16 cellular contexts compared by ENCODE assay signal in the genomic region with DNA sequence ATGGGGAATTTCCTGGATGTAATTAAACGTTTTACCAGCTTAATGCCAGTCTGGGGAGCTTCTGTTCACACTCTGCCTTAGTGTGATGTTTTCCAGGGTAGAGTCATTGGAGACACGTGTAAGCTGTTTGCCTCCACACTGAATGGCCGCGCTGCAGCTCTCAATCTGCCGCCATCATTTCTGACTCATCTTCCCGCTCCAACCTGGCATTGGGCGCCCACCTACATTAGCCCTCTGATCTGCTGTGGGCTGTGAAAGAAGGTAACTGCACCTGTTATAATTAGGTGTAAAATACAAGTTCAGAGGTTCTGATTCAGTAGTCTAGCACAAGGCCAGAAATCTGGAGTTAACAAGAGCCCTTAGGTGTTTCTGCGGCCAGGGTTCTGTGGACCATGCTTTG. TPM values are rescaled to one million over a fixed set of nuclear protein-coding genes. Genes with fewer than 3 reads are reported as not detected.
A peak's percentile ranks its signal among the peaks of the same experiment; 100 is the strongest.
DNase-seq lines count a peak whose midpoint lies in the region; ATAC-seq and TF ChIP-seq lines count a peak whose summit lies in the region.
"Had no signal": no experiment of that assay in that cellular context is flagged by ENCODE, and none has a peak within 500 bp of the region (broad histone marks: within the 10 kb centered on the region; RNA-seq: fewer than 3 reads in every experiment).

No MANE protein-coding gene starts in this region.

- no peaks in the 10 kb centered on the region for H3K9me3 Mint-ChIP-seq in activated T-helper 17 cell treated with anti-CD3 and anti-CD28 coated beads, Interleukin-2, amount 50 U/mL, for 72 hours
- H3K9me3 Mint-ChIP-seq: CD4-positive, alpha-beta memory T cell had no signal

- DNase-seq in left cardiac atrium = peak; percentile 10
- DNase-seq in left ventricle myocardium inferior = no peak
- DNase-seq in ascending aorta (ENCODE audit: low spot score in 2 of 2) = no peak
- no peak for DNase-seq in vagina (ENCODE audit: extremely low spot score in 2 of 2)
- no peak for DNase-seq in NCI-H510A treated with DMSO at 0.1 percent for 48 hours (lab: John Stamatoyannopoulos, UW)
- DNase-seq: BE2C; CD4-positive, alpha-beta memory T cell; DMS79; GOT3 had no signal

- ATAC-seq in left cardiac atrium (no peak), gastroesophageal sphincter (no peak), GM18858 (IDR thresholded peaks at IDR 0.05; ENCODE audit: unreplicated experiment) (no peak)
- no peak for ATAC-seq in activated T-helper 17 cell treated with anti-CD3 and anti-CD28 coated beads, Interleukin-2, amount 50 U/mL, for 72 hours (replicated peaks)
- ATAC-seq: GM12878 had no signal

- TF ChIP-seq CTCF in left ventricle myocardium inferior (IDR thresholded peaks at IDR 0.05; ENCODE audit: borderline replicate concordance) = no peak
- TF ChIP-seq CTCF in ascending aorta (IDR thresholded peaks at IDR 0.05) = no peak
- no peak for TF ChIP-seq CTCF in gastroesophageal sphincter (IDR thresholded peaks at IDR 0.05)
- TF ChIP-seq CTCF in vagina (IDR thresholded peaks at IDR 0.05) = no peak

- intact Hi-C loops in left cardiac atrium (cut with DNase I) (no loop called here), left ventricle myocardium inferior (cut with micrococcal nuclease) (no loop called here), ascending aorta (cut with DNase I) (loop anchor here (2.0 kb wide), 2 partner anchors 28 to 60 kb away; no protein-coding TSS in a partner anchor), vagina (cut with DNase I) (no loop called here)

- H3K27ac Mint-ChIP-seq in activated T-helper 17 cell treated with anti-CD3 and anti-CD28 coated beads, Interleukin-2, amount 50 U/mL, for 72 hours = no peak overlapping the region
- H3K27ac Mint-ChIP-seq: CD4-positive, alpha-beta memory T cell had no signal

- H3K27me3 ChIP-seq in left ventricle myocardium inferior (ENCODE audit: low read depth) = peaks cover 4% of the 10 kb centered on the region
- H3K27me3 ChIP-seq in ascending aorta = no peaks in the 10 kb centered on the region
- H3K27me3 ChIP-seq in gastroesophageal sphincter = no peaks in the 10 kb centered on the region
- H3K27me3 ChIP-seq in vagina = no peaks in the 10 kb centered on the region

- H3K4me3 ChIP-seq in left ventricle myocardium inferior (no peak overlapping the region), ascending aorta (no peak overlapping the region), gastroesophageal sphincter (no peak overlapping the region), vagina (no peak overlapping the region)
- H3K4me3 ChIP-seq: GM12878, HAP-1 had no signal

- TF ChIP-seq POLR2A in gastroesophageal sphincter (IDR thresholded peaks at IDR 0.05) (no peak), vagina (IDR thresholded peaks at IDR 0.05) (no peak)

- H3K36me3 ChIP-seq in left ventricle myocardium inferior (no peaks in the 10 kb centered on the region), ascending aorta (no peaks in the 10 kb centered on the region), gastroesophageal sphincter (no peaks in the 10 kb centered on the region), vagina (no peaks in the 10 kb centered on the region)
- H3K36me3 ChIP-seq: BE2C, HAP-1 had no signal

- H3K4me1 Mint-ChIP-seq in activated T-helper 17 cell treated with anti-CD3 and anti-CD28 coated beads, Interleukin-2, amount 50 U/mL, for 72 hours = no peaks in the 10 kb centered on the region
- H3K4me1 Mint-ChIP-seq: CD4-positive, alpha-beta memory T cell had no signal

- no peak for TF ChIP-seq EP300 in gastroesophageal sphincter (IDR thresholded peaks at IDR 0.05)

- H3K27me3 Mint-ChIP-seq in activated T-helper 17 cell treated with anti-CD3 and anti-CD28 coated beads, Interleukin-2, amount 50 U/mL, for 72 hours = peaks cover 32% of the 10 kb centered on the region

- 60 to 80% methylated on average over 2 of the region's 8 CpGs for WGBS in gastroesophageal sphincter (ENCODE audit: low coverage in 1 of 2), 2 donors

- no peaks in the 10 kb centered on the region for H3K36me3 Mint-ChIP-seq in activated T-helper 17 cell treated with anti-CD3 and anti-CD28 coated beads, Interleukin-2, amount 50 U/mL, for 72 hours (ENCODE audit: low read depth)
- H3K36me3 Mint-ChIP-seq: CD4-positive, alpha-beta memory T cell had no signal

- no peak overlapping the region for H3K4me3 Mint-ChIP-seq in activated T-helper 17 cell treated with anti-CD3 and anti-CD28 coated beads, Interleukin-2, amount 50 U/mL, for 72 hours
- H3K4me3 Mint-ChIP-seq: CD4-positive, alpha-beta memory T cell had no signal

- H3K9me3 ChIP-seq in left ventricle myocardium inferior (replicated peaks) (no peaks in the 10 kb centered on the region), ascending aorta (no peaks in the 10 kb centered on the region), gastroesophageal sphincter (no peaks in the 10 kb centered on the region), vagina (no peaks in the 10 kb centered on the region)
- H3K9me3 ChIP-seq: BE2C, HAP-1 had no signal

- no peak overlapping the region for H3K27ac ChIP-seq in left ventricle myocardium inferior (replicated peaks)
- H3K27ac ChIP-seq in ascending aorta = peak overlapping the region; percentile 86 to 88
- peak overlapping the region in 3 of 4 donors; percentile 70 to 86 (median 81) for H3K27ac ChIP-seq in gastroesophageal sphincter
- peak overlapping the region; percentile 44 for H3K27ac ChIP-seq in vagina
- H3K27ac ChIP-seq: C4-2B, HL-60 had no signal

- H3K4me1 ChIP-seq in left ventricle myocardium inferior = peaks cover 26% of the 10 kb centered on the region
- H3K4me1 ChIP-seq in ascending aorta = peaks cover 18 to 28% of the 10 kb centered on the region in 2 donors
- peaks cover 0 to 44% (median 28%) of the 10 kb centered on the region in 3 donors for H3K4me1 ChIP-seq in gastroesophageal sphincter
- H3K4me1 ChIP-seq in vagina = peaks cover 32% of the 10 kb centered on the region
- H3K4me1 ChIP-seq: BE2C had no signal

RNA-seq across cellular contexts. Expression of a gene that starts 54.6 kb away (rescaled TPM):
- 10 to 100 TPM; 12.8 to 13.1 TPM for total RNA-seq in left cardiac atrium
- total RNA-seq in left ventricle myocardium inferior = 7.7 TPM
- 23.0 TPM for total RNA-seq in ascending aorta
- 10 to 100 TPM; 13.4 to 52.8 (median 28.5) TPM for total RNA-seq in gastroesophageal sphincter
- total RNA-seq in vagina = 6.1 TPM
- under 1 TPM; 0.13 TPM for total RNA-seq in activated T-helper 17 cell treated with anti-CD3 and anti-CD28 coated beads, Interleukin-2, amount 50 U/mL, for 72 hours
